Comparison of ENCODE assay signal across 18 cellular contexts in the genomic region with DNA sequence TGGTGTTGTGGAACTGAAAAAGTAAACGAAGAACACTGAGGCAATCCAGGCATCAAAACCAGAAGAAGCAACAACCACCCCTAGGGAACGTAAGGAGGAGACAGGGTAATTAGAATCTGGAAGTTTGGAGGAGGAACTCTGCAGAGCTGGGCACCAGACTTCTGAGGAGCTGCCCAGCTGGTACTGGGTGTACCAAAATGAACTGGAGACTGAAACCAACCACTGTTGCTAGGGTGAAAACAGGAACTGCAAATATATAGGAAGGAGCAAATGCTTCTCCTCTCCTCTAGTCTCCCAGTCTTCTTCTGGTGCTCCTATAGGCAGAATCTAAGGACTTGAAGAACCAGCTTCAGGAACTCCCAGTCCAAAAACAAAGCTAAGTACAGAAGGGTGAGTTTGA.
DNase-seq lines count a peak whose midpoint lies in the region; FAIRE-seq and TF ChIP-seq lines count a peak whose summit lies in the region.
"Had no signal": no experiment of that assay in that cellular context is flagged by ENCODE, and none has a peak within 500 bp of the region (broad histone marks: within the 10 kb centered on the region; RNA-seq: fewer than 3 reads in every experiment).

No MANE protein-coding gene starts in this region.

- no peak overlapping the region for H3K4me3 ChIP-seq in foreskin fibroblast (ENCODE audit: low read depth in 1 of 2, low read length in 2 of 2)
- H3K4me3 ChIP-seq: K562 had no signal

- no peak for DNase-seq in GM12891 (ENCODE audit: insufficient read length, low spot score)
- DNase-seq in NCI-H69 (lab: John Stamatoyannopoulos, UW) = peak; percentile 13
- peak; percentile 21 for DNase-seq in RPMI8226
- peak; percentile 10 for DNase-seq in globus pallidus (ENCODE audit: low spot score)
- no peak for DNase-seq in NCI-H2029 (lab: John Stamatoyannopoulos, UW)
- no peak for DNase-seq in foreskin fibroblast
- no peak for DNase-seq in AG08395 (ENCODE audit: low spot score)
- DNase-seq in urothelium cell line (ENCODE audit: low spot score) = no peak
- DNase-seq: Calu3; CD4-positive, alpha-beta T cell; DMS 273 treated with DMSO at 0.1 percent for 48 hours; DMS79 treated with DMSO at 0.1 percent for 48 hours; EL; HCEC 1CT; HFFc6 had no signal

- TF ChIP-seq POLR2A in GM12891 (IDR thresholded peaks at IDR 0.05; ENCODE audit: low read depth, low read length) = no peak

- FAIRE-seq in GM12891 (lab: Jason Lieb, UNC) (no peak), urothelium cell line (lab: Jason Lieb, UNC) (no peak)
- FAIRE-seq: A204.1, G401.6, K562 had no signal

- no peak for TF ChIP-seq CTCF in foreskin fibroblast (IDR thresholded peaks at IDR 0.05; ENCODE audit: low read depth, low read length)

TF ChIP-seq in GM12891, 5 proteins besides CTCF, POLR2A, EP300 and RAD21:
- TF ChIP-seq SPI1 (IDR thresholded peaks at IDR 0.05; ENCODE audit: low read depth, low read length) (0 out of 2 replicates have a peak, but pooled peaks have one; percentile 6), TAF1 (IDR thresholded peaks at IDR 0.05; ENCODE audit: low read depth, low read length) (no peak), POU2F2 (IDR thresholded peaks at IDR 0.05; ENCODE audit: low read depth, low read length) (no peak), PAX5 (IDR thresholded peaks at IDR 0.05; ENCODE audit: insufficient read depth, low read length, severe bottlenecking) (no peak)

Comparison
In these comparisons a context has a peak if more than half of its experiments do, and no peak if none do; other contexts are left out.
1. DNase-seq: peak in NCI-H69 (single experiment), RPMI8226 (single experiment) and globus pallidus (single experiment); none in GM12891 (single experiment), NCI-H2029 (single experiment), foreskin fibroblast (0 of 2), AG08395 (single experiment) and urothelium cell line (single experiment).